ENCODE assay signal across 19 cellular contexts in the genomic region with DNA sequence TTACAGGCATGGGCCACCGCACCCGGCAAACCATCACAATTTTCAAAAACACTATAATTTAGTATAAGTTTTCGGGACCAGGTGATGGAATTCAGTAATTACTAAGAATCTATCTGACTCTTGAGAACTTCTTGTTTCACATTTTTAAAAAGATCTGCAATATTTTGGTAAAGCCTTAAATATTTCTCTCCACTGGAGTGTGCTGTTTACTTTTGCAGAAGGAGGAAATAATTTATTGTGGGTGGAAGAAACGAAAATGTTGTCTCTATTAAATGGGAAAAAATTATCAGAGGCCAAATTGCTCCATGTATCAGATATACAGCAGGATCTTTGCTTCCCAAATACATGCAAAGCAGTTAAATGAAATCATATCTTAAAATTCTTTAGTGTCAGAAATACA.
DNase-seq lines count a peak whose midpoint lies in the region; ATAC-seq and TF ChIP-seq lines count a peak whose summit lies in the region.
"Had no signal": no experiment of that assay in that cellular context is flagged by ENCODE, and none has a peak within 500 bp of the region (broad histone marks: within the 10 kb centered on the region; RNA-seq: fewer than 3 reads in every experiment).

No MANE protein-coding gene starts in this region.

- H3K4me1 ChIP-seq in PC-3 (ENCODE audit: insufficient read depth, low read length) (no peaks in the 10 kb centered on the region), hepatocyte (ENCODE audit: insufficient read depth) (no peaks in the 10 kb centered on the region)
- H3K4me1 ChIP-seq: A549, HAP-1 had no signal

- H3K4me2 ChIP-seq in PC-3 (ENCODE audit: low read length) (no peak overlapping the region), hepatocyte (no peak overlapping the region)
- H3K4me2 ChIP-seq: A549 had no signal

- H3K9me2 ChIP-seq in PC-3 (replicated peaks; ENCODE audit: low read length), result no peaks in the 10 kb centered on the region
- no peaks in the 10 kb centered on the region for H3K9me2 ChIP-seq in hepatocyte (replicated peaks; ENCODE audit: insufficient read depth)

- 73% methylated on average over 4 of the region's 4 CpGs for WGBS in hepatocyte (ENCODE audit: low lambda C conversion rate, missing lambda C conversion rate)

- H3K27me3 ChIP-seq in PC-3 (ENCODE audit: low read length) (no peaks in the 10 kb centered on the region), hepatocyte (no peaks in the 10 kb centered on the region)

- H3K9ac ChIP-seq in PC-3 (ENCODE audit: low read length), result no peak overlapping the region

- H2AFZ ChIP-seq in PC-3 (ENCODE audit: low read length) (no peak overlapping the region), hepatocyte (no peak overlapping the region)

- TF ChIP-seq CTCF in 22Rv1 (IDR thresholded peaks at IDR 0.05) (peak; percentile 26; the same call in 1 of the 2 replicates), GM10266 (IDR thresholded peaks at IDR 0.05; ENCODE audit: control insufficient read depth, insufficient read depth, low read depth, missing control alignments) (peak; percentile 4), PC-3 (conservative IDR thresholded peaks at IDR 0.05; ENCODE audit: low read depth, low read length) (peak; percentile 11; the same call in 1 of the 2 replicates), hepatocyte (IDR thresholded peaks at IDR 0.05; ENCODE audit: poor library complexity) (peak; percentile 4)

- intact Hi-C loops in PC-3 (cut with micrococcal nuclease) (loop anchor here (10.0 kb wide), 1 partner anchor 206 kb away; no protein-coding TSS in a partner anchor), sciatic nerve (cut with DNase I) (no loop called here)

- H3K9me3 ChIP-seq in PC-3 (ENCODE audit: low read length) (no peaks in the 10 kb centered on the region), hepatocyte (ENCODE audit: low read depth) (no peaks in the 10 kb centered on the region)
- H3K9me3 ChIP-seq: A549, HAP-1 had no signal

- H3K4me3 ChIP-seq in PC-3 (ENCODE audit: low read length), result no peak overlapping the region
- H3K4me3 ChIP-seq in hepatocyte, result no peak overlapping the region
- H3K4me3 ChIP-seq: A549, HAP-1 had no signal

- no peaks in the 10 kb centered on the region for H3K79me2 ChIP-seq in PC-3 (ENCODE audit: low read length)
- no peaks in the 10 kb centered on the region for H3K79me2 ChIP-seq in hepatocyte

- DNase-seq in GM10266 (ENCODE audit: extremely low spot score), result no peak
- DNase-seq in PC-3, result no peak
- no peak for DNase-seq in hepatocyte (ENCODE audit: low spot score)
- DNase-seq in NCI-H1092 (lab: John Stamatoyannopoulos, UW), result no peak
- DNase-seq in sciatic nerve (ENCODE audit: low spot score), result no peak
- no peak for DNase-seq in DMS 273 (lab: John Stamatoyannopoulos, UW; ENCODE audit: unreplicated experiment)
- DNase-seq: Calu3; CD4-positive, alpha-beta memory T cell; Karpas-422; MV-4-11; NCI-H187; NCI-H345; NCI-H524 treated with DMSO at 0.1 percent for 48 hours; SHP77; T-helper 1 cell had no signal

- H4K20me1 ChIP-seq in PC-3 (ENCODE audit: low read length) (no peaks in the 10 kb centered on the region), hepatocyte (ENCODE audit: insufficient read depth, poor library complexity, severe bottlenecking) (no peaks in the 10 kb centered on the region)

- no TSS peak for BruUV-seq in PC-3 (replicated peaks; lab: Mats Ljungman, UMichigan)

- no peak overlapping the region for H3K27ac ChIP-seq in 22Rv1
- H3K27ac ChIP-seq in PC-3 (ENCODE audit: low read length), result no peak overlapping the region
- no peak overlapping the region for H3K27ac ChIP-seq in hepatocyte
- H3K27ac ChIP-seq: A549 had no signal

- POLR2A ChIA-PET in PC-3 (lab: Charles Lee; ENCODE audit: unreplicated experiment), result no interaction called here

- ATAC-seq in PC-3, result no peak
- no peak for ATAC-seq in GM19463 (IDR thresholded peaks at IDR 0.05; ENCODE audit: unreplicated experiment)
- ATAC-seq in sciatic nerve, result no peak
- ATAC-seq: A549 had no signal

- no peaks in the 10 kb centered on the region for H3F3A ChIP-seq in PC-3 (ENCODE audit: low read length, unreplicated experiment)

- H3K36me3 ChIP-seq in PC-3 (ENCODE audit: low read depth, low read length), result no peaks in the 10 kb centered on the region
- H3K36me3 ChIP-seq in hepatocyte (replicated peaks; ENCODE audit: insufficient read depth, low read depth), result no peaks in the 10 kb centered on the region
- H3K36me3 ChIP-seq: HAP-1 had no signal

- CTCF ChIA-PET in PC-3 (lab: Charles Lee), result no interaction called here
